ENCODE assay signal across 8 cellular contexts in the genomic region with DNA sequence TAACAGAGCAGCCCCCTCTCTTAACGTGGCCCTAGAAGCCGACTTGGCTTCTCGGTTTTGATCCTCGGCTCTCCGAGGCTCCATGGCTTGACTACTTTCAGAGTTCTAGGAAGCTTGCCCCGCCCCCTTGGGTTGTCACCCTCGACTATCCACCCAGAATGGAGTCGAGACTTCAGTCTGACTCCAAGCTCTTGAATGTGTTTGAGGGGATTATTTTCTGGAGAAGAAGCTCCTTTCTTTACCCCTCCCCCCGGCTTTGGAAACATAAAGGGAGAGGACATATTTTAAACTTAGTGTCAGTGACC. TPM values are rescaled to one million over a fixed set of nuclear protein-coding genes. Genes with fewer than 3 reads are reported as not detected.
DNase-seq lines count a peak whose midpoint lies in the region; ATAC-seq and TF ChIP-seq lines count a peak whose summit lies in the region.

No MANE protein-coding gene starts in this region.

- H3K27ac ChIP-seq in cardiac muscle cell (peak overlapping the region; percentile 96), rectal smooth muscle tissue (ENCODE audit: low read depth, low read length) (peak overlapping the region; percentile 98)

- H3K9ac ChIP-seq in rectal smooth muscle tissue (ENCODE audit: low read length) = peak overlapping the region; percentile 100

- intact Hi-C loops in activated naive CD4-positive, alpha-beta T cell treated with anti-CD3 and anti-CD28 coated beads for 36 hours (cut with micrococcal nuclease) = loop anchor here (1.0 to 5.0 kb wide), 9 partner anchors 14 to 497 kb away; partner anchors contain the start of genes ANXA7, DNAJC9, MRPS16 and NDST2

- DNase-seq in activated effector memory CD4-positive, alpha-beta T cell treated with anti-CD3 and anti-CD28 coated beads, Interleukin-2, amount 50 U/mL, for 16 hours = peak; percentile 86
- no peak for DNase-seq in activated effector memory CD4-positive, alpha-beta T cell treated with Interleukin-2 at 50 U/mL for 16 hours
- DNase-seq in OCI-M2 (lab: John Stamatoyannopoulos, UW; ENCODE audit: unreplicated experiment) (peak; percentile 39), cardiac muscle cell (ENCODE audit: low read depth in 1 of 2, low spot score in 1 of 2) (peak; percentile 70 to 85), globus pallidus (ENCODE audit: low spot score) (no peak)
- peak; percentile 67 for DNase-seq in activated naive CD4-positive, alpha-beta T cell treated with anti-CD3 and anti-CD28 coated beads for 36 hours

- H3K27ac Mint-ChIP-seq in activated naive CD4-positive, alpha-beta T cell treated with anti-CD3 and anti-CD28 coated beads for 36 hours = peak overlapping the region; percentile 100

- H3K4me1 Mint-ChIP-seq in activated naive CD4-positive, alpha-beta T cell treated with anti-CD3 and anti-CD28 coated beads for 36 hours (ENCODE audit: low read depth) = peaks cover 47% of the 10 kb centered on the region

- peak overlapping the region; percentile 88 for H3K4me3 ChIP-seq in cardiac muscle cell
- H3K4me3 ChIP-seq in rectal smooth muscle tissue (ENCODE audit: low read length) = peak overlapping the region; percentile 100

- peak; percentile 16 for ATAC-seq in HG02970 (IDR thresholded peaks at IDR 0.05; ENCODE audit: low FRiP score, unreplicated experiment)

- H3K27me3 ChIP-seq in cardiac muscle cell (no peaks in the 10 kb centered on the region), rectal smooth muscle tissue (ENCODE audit: control insufficient read depth, insufficient read depth, low read length) (no peaks in the 10 kb centered on the region)

- peak overlapping the region; percentile 98 for H3K4me3 Mint-ChIP-seq in activated naive CD4-positive, alpha-beta T cell treated with anti-CD3 and anti-CD28 coated beads for 36 hours

- no peaks in the 10 kb centered on the region for H3K9me3 ChIP-seq in cardiac muscle cell (ENCODE audit: low read depth)

- no peaks in the 10 kb centered on the region for H3K9me3 Mint-ChIP-seq in activated naive CD4-positive, alpha-beta T cell treated with anti-CD3 and anti-CD28 coated beads for 36 hours

- CTCF ChIA-PET in activated naive CD4-positive, alpha-beta T cell treated with anti-CD3 and anti-CD28 coated beads for 36 hours (lab: Charles Lee) = interaction anchor here (1.1 to 1.6 kb wide), 4 partner anchors 24 to 135 kb away, joined by 3 to 5 read pairs (median 4); a partner anchor contains a TSS

- H3K36me3 ChIP-seq in cardiac muscle cell (peaks cover 11% of the 10 kb centered on the region), rectal smooth muscle tissue (ENCODE audit: control insufficient read depth, insufficient read depth, low read length) (peaks cover 2% of the 10 kb centered on the region)

- TF ChIP-seq CTCF in cardiac muscle cell (IDR thresholded peaks at IDR 0.05; ENCODE audit: low read depth, low read length) = no peak

- H3K36me3 Mint-ChIP-seq in activated naive CD4-positive, alpha-beta T cell treated with anti-CD3 and anti-CD28 coated beads for 36 hours (ENCODE audit: low read depth) = peaks cover 20% of the 10 kb centered on the region

- no peaks in the 10 kb centered on the region for H3K27me3 Mint-ChIP-seq in activated naive CD4-positive, alpha-beta T cell treated with anti-CD3 and anti-CD28 coated beads for 36 hours (ENCODE audit: low read depth)

- H3K4me1 ChIP-seq in cardiac muscle cell (ENCODE audit: low read depth) (peaks cover 4% of the 10 kb centered on the region), rectal smooth muscle tissue (ENCODE audit: control insufficient read depth, insufficient read depth, low read length) (peaks cover 11% of the 10 kb centered on the region)

RNA-seq across cellular contexts. Expression of gene SEC24C, which starts 0.5 kb away (rescaled TPM):
- 10 to 100 TPM; 67.0 to 68.1 TPM for total RNA-seq in activated naive CD4-positive, alpha-beta T cell treated with anti-CD3 and anti-CD28 coated beads for 36 hours
- 68.6 and 68.7 TPM in 2 replicates for total RNA-seq in cardiac muscle cell
- polyA plus RNA-seq in cardiac muscle cell = 56.6 and 65.2 TPM in 2 replicates

RNA-seq across cellular contexts. Expression of gene CHCHD1, which starts 37.2 kb away (rescaled TPM):
- total RNA-seq in activated naive CD4-positive, alpha-beta T cell treated with anti-CD3 and anti-CD28 coated beads for 36 hours = 10 to 100 TPM; 27.4 to 28.8 TPM
- 37.8 and 42.5 TPM in 2 replicates for total RNA-seq in cardiac muscle cell
- polyA plus RNA-seq in cardiac muscle cell = 81.8 and 83.2 TPM in 2 replicates

RNA-seq across cellular contexts. Expression of gene ZSWIM8, which starts 40.8 kb away (rescaled TPM):
- total RNA-seq in activated naive CD4-positive, alpha-beta T cell treated with anti-CD3 and anti-CD28 coated beads for 36 hours = 10 to 100 TPM; 25.8 to 26.7 TPM
- total RNA-seq in cardiac muscle cell = 89.3 and 115 TPM in 2 replicates
- 37.1 and 63.7 TPM in 2 replicates for polyA plus RNA-seq in cardiac muscle cell

RNA-seq across cellular contexts. Expression of gene AGAP5, which starts 46.7 kb away (rescaled TPM):
- 1 to 10 TPM; 7.8 to 9.0 TPM for total RNA-seq in activated naive CD4-positive, alpha-beta T cell treated with anti-CD3 and anti-CD28 coated beads for 36 hours
- total RNA-seq in cardiac muscle cell = 3.7 and 7.3 TPM in 2 replicates
- polyA plus RNA-seq in cardiac muscle cell = 3.1 and 5.3 TPM in 2 replicates

Comparison
In these comparisons a context has a peak if more than half of its experiments do, and no peak if none do; other contexts are left out.
1. DNase-seq: peak in activated effector memory CD4-positive, alpha-beta T cell treated with anti-CD3 and anti-CD28 coated beads, Interleukin-2, amount 50 U/mL, for 16 hours (single experiment), OCI-M2 (single experiment), activated naive CD4-positive, alpha-beta T cell treated with anti-CD3 and anti-CD28 coated beads for 36 hours (single experiment) and cardiac muscle cell (2 of 2); none in activated effector memory CD4-positive, alpha-beta T cell treated with Interleukin-2 at 50 U/mL for 16 hours (single experiment) and globus pallidus (single experiment).